ENCODE assay signal across 25 cellular contexts in genomic region chr7:131924857-131925256, GRCh38.
A peak's percentile ranks its signal among the peaks of the same experiment; 100 is the strongest.
DNase-seq lines count a peak whose midpoint lies in the region; ATAC-seq and TF ChIP-seq lines count a peak whose summit lies in the region.
"Had no signal": no experiment of that assay in that cellular context is flagged by ENCODE, and none has a peak within 500 bp of the region (broad histone marks: within the 10 kb centered on the region; RNA-seq: fewer than 3 reads in every experiment).

No MANE protein-coding gene starts in this region.

- CTCF ChIA-PET in CD4-positive, alpha-beta T cell (lab: Charles Lee): no interaction called here

- no peak for ATAC-seq in CD4-positive, alpha-beta T cell (ENCODE audit: poor library complexity)
- ATAC-seq in GM18909 (IDR thresholded peaks at IDR 0.05; ENCODE audit: poor library complexity, unreplicated experiment): peak; percentile 44
- ATAC-seq: lower lobe of right lung had no signal

- no peaks in the 10 kb centered on the region for H3K9me3 ChIP-seq in CD4-positive, alpha-beta T cell (ENCODE audit: control insufficient read depth, low read length)
- H3K9me3 ChIP-seq in SJCRH30 (replicated peaks): peaks cover 3% of the 10 kb centered on the region; the same call in 1 of the 2 replicates
- no peaks in the 10 kb centered on the region for H3K9me3 ChIP-seq in adrenal gland (replicated peaks in 1 of 3)
- H3K9me3 ChIP-seq: HAP-1, lower lobe of right lung, suprapubic skin had no signal

- no peaks in the 10 kb centered on the region for H3K27me3 ChIP-seq in CD4-positive, alpha-beta T cell (ENCODE audit: control insufficient read depth, insufficient read depth, low read length)
- no peaks in the 10 kb centered on the region for H3K27me3 ChIP-seq in SJCRH30
- no peaks in the 10 kb centered on the region for H3K27me3 ChIP-seq in adrenal gland

- intact Hi-C loops in CD4-positive, alpha-beta T cell (cut with DNase I, micrococcal nuclease): no loop called here
- intact Hi-C loops in adrenal gland (cut with DNase I): no loop called here

- no peaks in the 10 kb centered on the region for H3K9me3 Mint-ChIP-seq in CD4-positive, alpha-beta T cell
- H3K9me3 Mint-ChIP-seq: activated B cell treated with CpG ODN at 0.5 μM for 24 hours; activated CD4-positive, alpha-beta memory T cell treated with anti-CD3 and anti-CD28 coated beads for 36 hours; dendritic cell treated with granulocyte-macrophage colony-stimulating factor and Interleukin-4, amounts not matched to agents 40 ng/mL and 50 ng/mL, for 4 days had no signal

- H3K27ac ChIP-seq in CD4-positive, alpha-beta T cell (ENCODE audit: low read depth, low read length): no peak overlapping the region
- no peak overlapping the region for H3K27ac ChIP-seq in SJCRH30
- no peak overlapping the region for H3K27ac ChIP-seq in adrenal gland
- H3K27ac ChIP-seq: lower lobe of right lung, skin epidermis, suprapubic skin had no signal

- H3K4me3 ChIP-seq in Jurkat, Clone E6-1 (ENCODE audit: low read length): peak overlapping the region; percentile 24
- H3K4me3 ChIP-seq in SJCRH30: peak overlapping the region; percentile 37
- H3K4me3 ChIP-seq in adrenal gland: no peak overlapping the region
- H3K4me3 ChIP-seq: HAP-1, lower lobe of right lung, skin epidermis, suprapubic skin had no signal

- TF ChIP-seq POLR2A in adrenal gland (IDR thresholded peaks at IDR 0.05): no peak

- no peak for DNase-seq in CD4-positive, alpha-beta T cell
- no peak for DNase-seq in Jurkat, Clone E6-1 (ENCODE audit: low read depth, low spot score)
- DNase-seq in SJCRH30 (peak in 1 of 2 experiments; percentile 34), COLO668 (lab: John Stamatoyannopoulos, UW; ENCODE audit: unreplicated experiment) (no peak), SHP77 (lab: John Stamatoyannopoulos, UW) (no peak), adrenal gland (no peak)
- DNase-seq: activated B cell treated with CpG ODN at 0.5 μM for 24 hours; activated CD4-positive, alpha-beta memory T cell treated with anti-CD3 and anti-CD28 coated beads for 36 hours; activated naive CD4-positive, alpha-beta T cell treated with Interleukin-2 at 50 U/mL for 16 hours; activated T-cell treated with anti-CD3 and anti-CD28 coated beads, Interleukin-2, amount 50 U/mL, for 1 hour; amniotic stem cell; DND-41; glutamatergic neuron; Karpas-422; lower lobe of right lung; NCI-H1092 treated with DMSO at 0.1 percent for 48 hours; NCI-H2081 treated with DMSO at 0.1 percent for 48 hours; NCI-H510A treated with DMSO at 0.1 percent for 48 hours; stimulated activated CD4-positive, alpha-beta T cell treated with anti-CD3 and anti-CD28 coated beads, Interleukin-1b, Interleukin-23, amount 100 ng/mL, for 48 hours; T-helper 9 cell had no signal

- H3K36me3 ChIP-seq in SJCRH30 (no peaks in the 10 kb centered on the region), adrenal gland (replicated peaks in 1 of 2) (no peaks in the 10 kb centered on the region)
- H3K36me3 ChIP-seq: HAP-1, lower lobe of right lung, suprapubic skin had no signal

- no peak overlapping the region for H3K27ac Mint-ChIP-seq in CD4-positive, alpha-beta T cell
- H3K27ac Mint-ChIP-seq: activated B cell treated with CpG ODN at 0.5 μM for 24 hours; activated CD4-positive, alpha-beta memory T cell treated with anti-CD3 and anti-CD28 coated beads for 36 hours; dendritic cell treated with granulocyte-macrophage colony-stimulating factor and Interleukin-4, amounts not matched to agents 40 ng/mL and 50 ng/mL, for 4 days had no signal

- H3K36me3 Mint-ChIP-seq in CD4-positive, alpha-beta T cell (ENCODE audit: low read depth): no peaks in the 10 kb centered on the region
- H3K36me3 Mint-ChIP-seq: activated CD4-positive, alpha-beta memory T cell treated with anti-CD3 and anti-CD28 coated beads for 36 hours had no signal

- H3K4me1 Mint-ChIP-seq in CD4-positive, alpha-beta T cell (ENCODE audit: low read depth): no peaks in the 10 kb centered on the region
- H3K4me1 Mint-ChIP-seq: activated B cell treated with CpG ODN at 0.5 μM for 24 hours had no signal

- H3K4me3 Mint-ChIP-seq in CD4-positive, alpha-beta T cell: peak overlapping the region; percentile 60
- H3K4me3 Mint-ChIP-seq: activated B cell treated with CpG ODN at 0.5 μM for 24 hours; activated CD4-positive, alpha-beta memory T cell treated with anti-CD3 and anti-CD28 coated beads for 36 hours; dendritic cell treated with granulocyte-macrophage colony-stimulating factor and Interleukin-4, amounts not matched to agents 40 ng/mL and 50 ng/mL, for 4 days had no signal

- peaks cover 13% of the 10 kb centered on the region for H3K27me3 Mint-ChIP-seq in CD4-positive, alpha-beta T cell
- H3K27me3 Mint-ChIP-seq: activated B cell treated with CpG ODN at 0.5 μM for 24 hours had no signal

- peaks cover 5% of the 10 kb centered on the region; the same call in 1 of the 2 replicates for H3K4me1 ChIP-seq in SJCRH30
- no peaks in the 10 kb centered on the region for H3K4me1 ChIP-seq in adrenal gland (replicated peaks in 1 of 2)
- H3K4me1 ChIP-seq: HAP-1, lower lobe of right lung, suprapubic skin had no signal

- 72 to 85% (median 80%) methylated on average over 3 of the region's 3 CpGs for WGBS in adrenal gland, 4 donors

- no peak for TF ChIP-seq CTCF in CD4-positive, alpha-beta T cell (IDR thresholded peaks at IDR 0.05)
- TF ChIP-seq CTCF in adrenal gland (IDR thresholded peaks at IDR 0.05): no peak

- POLR2A ChIA-PET in CD4-positive, alpha-beta T cell (lab: Charles Lee): no interaction called here

Comparison
In these comparisons a context has a peak if more than half of its experiments do, and no peak if none do; other contexts are left out.
1. H3K4me3 ChIP-seq: peak in Jurkat, Clone E6-1 (single experiment) and SJCRH30 (single experiment); none in adrenal gland (0 of 4).